In genomic region chr2:3581367-3582262, GRCh38 we compare ENCODE assay signal across 24 cellular contexts. TPM values are rescaled to one million over a fixed set of nuclear protein-coding genes. Genes with fewer than 3 reads are reported as not detected.
DNase-seq lines count a peak whose midpoint lies in the region; ATAC-seq and TF ChIP-seq lines count a peak whose summit lies in the region.
"Had no signal": no experiment of that assay in that cellular context is flagged by ENCODE, and none has a peak within 500 bp of the region (broad histone marks: within the 10 kb centered on the region; RNA-seq: fewer than 3 reads in every experiment).

No MANE protein-coding gene starts in this region.

- peaks cover 41% of the 10 kb centered on the region for H3F3A ChIP-seq in GM23338 (replicated peaks; ENCODE audit: low read depth)

- H3K18ac ChIP-seq in mesenchymal stem cell (ENCODE audit: low read depth in 1 of 2, low read length in 2 of 2): no peak overlapping the region

- H2BK120ac ChIP-seq in mesenchymal stem cell (ENCODE audit: low read depth, low read length): no peak overlapping the region

- no peak overlapping the region for H2AK5ac ChIP-seq in mesenchymal stem cell (ENCODE audit: low read length, severe bottlenecking)

- H3K36me3 ChIP-seq in GM23338 (ENCODE audit: insufficient read depth) (peaks cover 63% of the 10 kb centered on the region), mesenchymal stem cell (ENCODE audit: control insufficient read depth in 1 of 2, insufficient read depth in 2 of 2, low read depth in 1 of 2, low read length in 2 of 2) (peaks cover 35 to 75% of the 10 kb centered on the region in 2 experiments), sigmoid colon (peaks cover 23 to 76% (median 32%) of the 10 kb centered on the region in 4 donors)

- H2BK12ac ChIP-seq in mesenchymal stem cell (ENCODE audit: low read length in 2 of 2): no peak overlapping the region

- no peak overlapping the region for H4K91ac ChIP-seq in mesenchymal stem cell (ENCODE audit: low read length)

- WGBS in mesenchymal stem cell: 94% methylated on average over 11 of the region's 13 CpGs
- 86 to 89% methylated on average over 13 of the region's 13 CpGs for WGBS in sigmoid colon, 2 donors

- peaks cover 11% of the 10 kb centered on the region for H3K4me1 ChIP-seq in GM23338 (ENCODE audit: insufficient read depth)
- peaks cover 15% of the 10 kb centered on the region for H3K4me1 ChIP-seq in mesenchymal stem cell (ENCODE audit: control insufficient read depth, insufficient read depth, low read depth, low read length)
- peaks cover 0 to 48% (median 39%) of the 10 kb centered on the region in 4 donors for H3K4me1 ChIP-seq in sigmoid colon

- H3K79me2 ChIP-seq in GM23338 (replicated peaks; ENCODE audit: insufficient read depth): peaks cover 47% of the 10 kb centered on the region

- H3K14ac ChIP-seq in mesenchymal stem cell (ENCODE audit: low read length in 2 of 2): no peak overlapping the region

- peaks cover 66% of the 10 kb centered on the region for H3K36me3 Mint-ChIP-seq in activated T-cell treated with anti-CD3 and anti-CD28 coated beads, Interleukin-2, amount 50 U/mL, for 4 hours (ENCODE audit: insufficient read depth)
- peaks cover 78% of the 10 kb centered on the region for H3K36me3 Mint-ChIP-seq in GM23338 (ENCODE audit: low read depth)

- no peak overlapping the region; the same call in 1 of the 2 replicates for H3K27ac Mint-ChIP-seq in GM23338
- H3K27ac Mint-ChIP-seq: activated naive CD8-positive, alpha-beta T cell treated with anti-CD3 and anti-CD28 coated beads, Interleukin-2, amount 10 ng/mL, durations not matched to agents 7 days and 5 days; progenitor cell of endocrine pancreas had no signal

- H3K27ac ChIP-seq in GM23338 (ENCODE audit: low read depth) (peak overlapping the region; percentile 28; the same call in 1 of the 2 replicates), mesenchymal stem cell (ENCODE audit: low read length, poor library complexity, severe bottlenecking) (peak overlapping the region; percentile 20), sigmoid colon (no peak overlapping the region)
- H3K27ac ChIP-seq: dorsolateral prefrontal cortex, PC-9, skin epidermis, vagina had no signal

- no peak overlapping the region for H3K4ac ChIP-seq in mesenchymal stem cell (ENCODE audit: low read depth in 1 of 2, low read length in 2 of 2)

- peaks cover 8% of the 10 kb centered on the region for H3K79me1 ChIP-seq in mesenchymal stem cell (replicated peaks; ENCODE audit: low read length, poor library complexity, severe bottlenecking)

- H3K9me3 ChIP-seq in mesenchymal stem cell (ENCODE audit: control insufficient read depth, low read length) (no peaks in the 10 kb centered on the region), sigmoid colon (no peaks in the 10 kb centered on the region)
- H3K9me3 ChIP-seq: Caco-2, vagina had no signal

- peaks cover 63% of the 10 kb centered on the region for H4K20me1 ChIP-seq in GM23338 (replicated peaks; ENCODE audit: insufficient read depth)

- intact Hi-C loops in sigmoid colon (cut with DNase I): no loop called here

- H3K23ac ChIP-seq in mesenchymal stem cell (ENCODE audit: low read length in 2 of 2): no peak overlapping the region

- no peaks in the 10 kb centered on the region for H3K9me3 Mint-ChIP-seq in activated T-cell treated with anti-CD3 and anti-CD28 coated beads, Interleukin-2, amount 50 U/mL, for 4 hours
- H3K9me3 Mint-ChIP-seq in GM23338: no peaks in the 10 kb centered on the region
- H3K9me3 Mint-ChIP-seq: activated naive CD8-positive, alpha-beta T cell treated with anti-CD3 and anti-CD28 coated beads, Interleukin-2, amount 10 ng/mL, durations not matched to agents 7 days and 5 days; natural killer cell had no signal

- peak overlapping the region; percentile 51 for H4K8ac ChIP-seq in mesenchymal stem cell (ENCODE audit: low read length)

- no peak for DNase-seq in activated T-cell treated with anti-CD3 and anti-CD28 coated beads, Interleukin-2, amount 50 U/mL, for 4 hours
- DNase-seq in activated T-cell treated with anti-CD3 and anti-CD28 coated beads, Interleukin-2, amount 50 U/mL, for 1 hour: no peak
- DNase-seq in GM23338 (ENCODE audit: low spot score) (no peak), mesenchymal stem cell (no peak), sigmoid colon (no peak)
- DNase-seq in activated CD4-positive, alpha-beta T cell treated with anti-CD3 and anti-CD28 coated beads, Interleukin-2, amount 50 U/mL, for 4 hours: no peak
- DNase-seq: activated CD4-positive, alpha-beta T cell treated with anti-CD3 and anti-CD28 coated beads for 48 hours; activated naive CD8-positive, alpha-beta T cell treated with anti-CD3 and anti-CD28 coated beads, Interleukin-2, amount 10 ng/mL, durations not matched to agents 7 days and 5 days; Caco-2; dorsolateral prefrontal cortex; foreskin melanocyte; hypothalamus; kidney; mesendoderm; natural killer cell; NCI-H2029; NCI-H524 treated with DMSO at 0.1 percent for 48 hours; PC-9; stimulated activated CD4-positive, alpha-beta T cell treated with anti-CD3 and anti-CD28 coated beads, Interleukin-4, amount 100 ng/mL, for 24 hours had no signal

- no peak overlapping the region for H3K4me2 ChIP-seq in GM23338
- H3K4me2 ChIP-seq in mesenchymal stem cell (ENCODE audit: low read length, poor library complexity, severe bottlenecking): no peak overlapping the region
- H3K4me2 ChIP-seq: PC-9 had no signal

- no peaks in the 10 kb centered on the region for H3K27me3 Mint-ChIP-seq in activated T-cell treated with anti-CD3 and anti-CD28 coated beads, Interleukin-2, amount 50 U/mL, for 4 hours (ENCODE audit: low read depth)
- peaks cover 6% of the 10 kb centered on the region for H3K27me3 Mint-ChIP-seq in GM23338 (ENCODE audit: insufficient read depth, low read depth, poor library complexity)
- H3K27me3 Mint-ChIP-seq: activated naive CD8-positive, alpha-beta T cell treated with anti-CD3 and anti-CD28 coated beads, Interleukin-2, amount 10 ng/mL, durations not matched to agents 7 days and 5 days; progenitor cell of endocrine pancreas had no signal

- H3K9ac ChIP-seq in mesenchymal stem cell (ENCODE audit: low read length): no peak overlapping the region

- H3K4me1 Mint-ChIP-seq in activated T-cell treated with anti-CD3 and anti-CD28 coated beads, Interleukin-2, amount 50 U/mL, for 4 hours (ENCODE audit: low read depth): peaks cover 45% of the 10 kb centered on the region
- peaks cover 23% of the 10 kb centered on the region for H3K4me1 Mint-ChIP-seq in GM23338

- TF ChIP-seq POLR2A in sigmoid colon (IDR thresholded peaks at IDR 0.05): no peak

- peak; percentile 13 to 20 for ATAC-seq in activated T-cell treated with anti-CD3 and anti-CD28 coated beads, Interleukin-2, amount 50 U/mL, for 4 hours
- ATAC-seq in GM23338: peak; percentile 42
- ATAC-seq in SK-N-SH treated with all-trans-retinoic acid at 6 μM for 48 hours: no peak
- no peak for ATAC-seq in GM21526 (IDR thresholded peaks at IDR 0.05; ENCODE audit: low FRiP score, unreplicated experiment)
- ATAC-seq: natural killer cell had no signal

- H3K4me3 ChIP-seq in GM23338 (no peak overlapping the region), mesenchymal stem cell (ENCODE audit: insufficient read depth in 1 of 2, low read depth in 1 of 2, low read length in 2 of 2) (no peak overlapping the region), sigmoid colon (no peak overlapping the region)
- H3K4me3 ChIP-seq: dorsolateral prefrontal cortex, PC-9, skin epidermis, vagina had no signal

- H2BK15ac ChIP-seq in mesenchymal stem cell (ENCODE audit: low read depth, poor library complexity, severe bottlenecking): no peak overlapping the region

- TF ChIP-seq CTCF in GM23338 (conservative IDR thresholded peaks at IDR 0.05; ENCODE audit: low read depth in 2 of 2) (no peak), sigmoid colon (IDR thresholded peaks at IDR 0.05) (no peak)

- H2AFZ ChIP-seq in GM23338: no peak overlapping the region
- no peak overlapping the region for H2AFZ ChIP-seq in mesenchymal stem cell (ENCODE audit: low read depth, low read length)
- H2AFZ ChIP-seq: PC-9 had no signal

- no peaks in the 10 kb centered on the region for H3K27me3 ChIP-seq in GM23338 (ENCODE audit: insufficient read depth)
- H3K27me3 ChIP-seq in mesenchymal stem cell (ENCODE audit: control insufficient read depth in 1 of 2, insufficient read depth in 1 of 2, low read length in 2 of 2): no peaks in the 10 kb centered on the region
- H3K27me3 ChIP-seq in sigmoid colon: no peaks in the 10 kb centered on the region
- H3K27me3 ChIP-seq: dorsolateral prefrontal cortex, vagina had no signal

- TF ChIP-seq EP300 in sigmoid colon (IDR thresholded peaks at IDR 0.05): no peak

- H3K9me2 ChIP-seq in GM23338 (ENCODE audit: insufficient read depth): no peaks in the 10 kb centered on the region

- H3K4me3 Mint-ChIP-seq in activated T-cell treated with anti-CD3 and anti-CD28 coated beads, Interleukin-2, amount 50 U/mL, for 4 hours: no peak overlapping the region
- no peak overlapping the region for H3K4me3 Mint-ChIP-seq in GM23338
- H3K4me3 Mint-ChIP-seq: activated naive CD8-positive, alpha-beta T cell treated with anti-CD3 and anti-CD28 coated beads, Interleukin-2, amount 10 ng/mL, durations not matched to agents 7 days and 5 days; natural killer cell had no signal

- no peak overlapping the region for H2BK5ac ChIP-seq in mesenchymal stem cell (ENCODE audit: low read depth, low read length, poor library complexity, severe bottlenecking)

RNA-seq across cellular contexts. Expression of gene RPS7, which starts 6.6 kb away (rescaled TPM):
- total RNA-seq in activated T-cell treated with anti-CD3 and anti-CD28 coated beads, Interleukin-2, amount 50 U/mL, for 4 hours: 1,000 to 10,000 TPM; 1,876 to 2,075 (median 2,071) TPM
- total RNA-seq in GM23338 (2014; rRNA removed; shearing (Covaris generic)): 2,575 and 2,742 TPM in 2 replicates
- 2,161 and 2,244 TPM in 2 replicates for polyA plus RNA-seq in GM23338 (2016; fragmentation: Nextera tagmentation; extraction: Ambion mirVana)
- polyA plus RNA-seq in mesenchymal stem cell (2013, experiment 1 of 2): 4,758 TPM
- polyA plus RNA-seq in mesenchymal stem cell (2013, experiment 2 of 2): 4,603 TPM
- total RNA-seq in sigmoid colon: 1,000 to 10,000 TPM; 4,404 to 6,289 (median 5,620) TPM
- 1,000 to 10,000 TPM; 1,874 to 3,184 (median 2,304) TPM for polyA plus RNA-seq in sigmoid colon

RNA-seq across cellular contexts. Expression of gene COLEC11, which starts 13.3 kb away (rescaled TPM):
- total RNA-seq in activated T-cell treated with anti-CD3 and anti-CD28 coated beads, Interleukin-2, amount 50 U/mL, for 4 hours: under 1 TPM in 2 of 3 donors, not detected in 1; 0.28 to 0.43 TPM
- 0.43 and 1.3 TPM in 2 replicates for total RNA-seq in GM23338 (2014; rRNA removed; shearing (Covaris generic))
- polyA plus RNA-seq in GM23338 (2016; fragmentation: Nextera tagmentation; extraction: Ambion mirVana) (1.5 and 1.8 TPM in 2 replicates), sigmoid colon (1 to 10 TPM in 2 of 3 donors, under 1 TPM in 1; 0.92 to 3.0 (median 1.3) TPM)
- polyA plus RNA-seq in mesenchymal stem cell (2013, experiment 1 of 2): 54.5 TPM
- 53.6 TPM for polyA plus RNA-seq in mesenchymal stem cell (2013, experiment 2 of 2)
- total RNA-seq in sigmoid colon: 1 to 10 TPM; 2.3 to 8.2 (median 3.1) TPM
- total RNA-seq: Caco-2, progenitor cell of endocrine pancreas, vagina had no signal

RNA-seq across cellular contexts. Expression of gene RNASEH1, which starts 23.5 kb away (rescaled TPM):
- total RNA-seq in activated T-cell treated with anti-CD3 and anti-CD28 coated beads, Interleukin-2, amount 50 U/mL, for 4 hours: 10 to 100 TPM; 34.0 to 36.7 (median 36.0) TPM
- 33.2 and 42.0 TPM in 2 replicates for total RNA-seq in GM23338 (2014; rRNA removed; shearing (Covaris generic))
- polyA plus RNA-seq in GM23338 (2016; fragmentation: Nextera tagmentation; extraction: Ambion mirVana) (35.5 and 40.7 TPM in 2 replicates), sigmoid colon (10 to 100 TPM; 10.4 to 18.4 (median 10.8) TPM)
- polyA plus RNA-seq in mesenchymal stem cell (2013, experiment 1 of 2): 28.0 TPM
- 28.9 TPM for polyA plus RNA-seq in mesenchymal stem cell (2013, experiment 2 of 2)
- total RNA-seq in sigmoid colon: 10 to 100 TPM; 20.5 to 28.4 (median 23.9) TPM

Comparison
In these comparisons a context has a peak if more than half of its experiments do, and no peak if none do; other contexts are left out.
1. ATAC-seq: peak in activated T-cell treated with anti-CD3 and anti-CD28 coated beads, Interleukin-2, amount 50 U/mL, for 4 hours (2 of 2) and GM23338 (single experiment); none in SK-N-SH treated with all-trans-retinoic acid at 6 μM for 48 hours (single experiment) and GM21526 (single experiment).
2. H3K27ac ChIP-seq: peak in GM23338 (single experiment) and mesenchymal stem cell (single experiment); none in sigmoid colon (0 of 4).